10 cellular contexts compared by ENCODE assay signal in the genomic region with DNA sequence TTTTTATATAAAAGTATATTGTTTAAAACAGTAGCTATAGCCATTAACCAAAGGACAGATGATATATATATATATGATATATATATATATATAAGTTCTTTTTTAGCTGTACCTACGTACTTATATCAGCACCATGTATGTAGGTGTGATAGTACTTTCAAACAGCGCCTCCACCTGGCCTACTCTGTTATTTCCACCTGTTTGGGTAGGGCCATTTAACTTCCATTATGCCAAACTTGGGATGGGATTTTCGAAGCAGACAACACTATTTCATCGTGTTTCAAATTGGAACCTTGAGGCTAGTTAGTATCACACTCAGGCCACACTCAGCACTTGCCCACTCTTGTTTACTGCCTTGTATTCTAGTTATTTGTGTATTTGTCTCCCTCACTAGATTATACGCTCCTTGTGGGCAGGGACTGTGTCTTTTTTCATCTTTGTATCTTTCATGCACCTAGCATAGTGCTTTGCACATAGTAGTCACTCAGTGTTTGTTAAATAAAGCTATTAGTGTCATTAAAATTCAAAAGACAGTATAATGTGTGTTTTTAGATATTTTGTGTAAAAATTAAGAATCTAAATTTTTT. TPM values are rescaled to one million over a fixed set of nuclear protein-coding genes. Genes with fewer than 3 reads are reported as not detected.
DNase-seq lines count a peak whose midpoint lies in the region; ATAC-seq, FAIRE-seq and TF ChIP-seq lines count a peak whose summit lies in the region.
"Had no signal": no experiment of that assay in that cellular context is flagged by ENCODE, and none has a peak within 500 bp of the region (broad histone marks: within the 10 kb centered on the region; RNA-seq: fewer than 3 reads in every experiment).

No MANE protein-coding gene starts in this region.

- peak; percentile 19 for TF ChIP-seq CTCF in MCF 10A (IDR thresholded peaks at IDR 0.05; ENCODE audit: unreplicated experiment)
- no peak for TF ChIP-seq CTCF in breast epithelium (IDR thresholded peaks at IDR 0.05)
- peak in 1 of 2 donors; percentile 2 for TF ChIP-seq CTCF in endothelial cell of umbilical vein (IDR thresholded peaks at IDR 0.05; ENCODE audit: extremely low read depth in 1 of 2, insufficient read depth in 1 of 2, low read depth in 1 of 2, low read length in 2 of 2)

- H3K27ac ChIP-seq in breast epithelium (no peak overlapping the region), endothelial cell of umbilical vein (ENCODE audit: insufficient read depth, low read depth, low read length) (no peak overlapping the region)
- H3K27ac ChIP-seq: stomach had no signal

- H3K36me3 ChIP-seq in breast epithelium (peaks cover 4% of the 10 kb centered on the region), endothelial cell of umbilical vein (ENCODE audit: control insufficient read depth in 2 of 2, extremely low read depth in 1 of 2, insufficient read depth in 2 of 2, low read length in 2 of 2) (peaks cover 3 to 6% of the 10 kb centered on the region in 2 experiments)

- no peaks in the 10 kb centered on the region for H3K9me1 ChIP-seq in endothelial cell of umbilical vein (replicated peaks; ENCODE audit: control insufficient read depth, extremely low read depth, insufficient read depth, low read length)

- CTCF ChIA-PET in MCF 10A (lab: Yijun Ruan, JAX), result interaction anchor here (0.9 kb wide), 1 partner anchor 11 kb away, joined by 3 read pairs; no protein-coding TSS in a partner anchor
- CTCF ChIA-PET in T-cell (lab: Charles Lee), result interaction anchor here (0.6 to 1.5 kb wide), 3 partner anchors 11 to 892 kb away, joined by 3 read pairs; no protein-coding TSS in a partner anchor
- CTCF ChIA-PET in endothelial cell of umbilical vein (lab: Charles Lee), result interaction anchor here (1.2 kb wide), 1 partner anchor 16 kb away, joined by 3 read pairs; no protein-coding TSS in a partner anchor

- H3K4me1 ChIP-seq in breast epithelium, result no peaks in the 10 kb centered on the region
- peaks cover 10% of the 10 kb centered on the region for H3K4me1 ChIP-seq in endothelial cell of umbilical vein (ENCODE audit: control insufficient read depth, extremely low read depth, insufficient read depth, low read length)
- H3K4me1 ChIP-seq: stomach had no signal

- POLR2A ChIA-PET in MCF 10A (lab: Yijun Ruan, JAX) (interaction anchor here (3.9 kb wide), 1 partner anchor 11 kb away, joined by 28 read pairs; the partner anchor contains the start of gene CLTC), T-cell (lab: Charles Lee) (interaction anchor here in 1 of 2 donors (0.5 to 0.6 kb wide), 3 partner anchors 10 to 156 kb away, joined by 3 to 6 read pairs (median 6); no protein-coding TSS in a partner anchor), endothelial cell of umbilical vein (lab: Charles Lee) (no interaction called here)

- no peaks in the 10 kb centered on the region for H3K9me3 Mint-ChIP-seq in MCF 10A (ENCODE audit: unreplicated experiment)
- H3K9me3 Mint-ChIP-seq in T-cell, result no peaks in the 10 kb centered on the region

- H3K4me1 Mint-ChIP-seq in MCF 10A (ENCODE audit: insufficient read depth, unreplicated experiment), result no peaks in the 10 kb centered on the region
- no peaks in the 10 kb centered on the region for H3K4me1 Mint-ChIP-seq in T-cell

- no peaks in the 10 kb centered on the region for H3K79me2 ChIP-seq in endothelial cell of umbilical vein (ENCODE audit: control insufficient read depth, insufficient read depth, low read length)

- H3K27me3 ChIP-seq in breast epithelium (no peaks in the 10 kb centered on the region), endothelial cell of umbilical vein (ENCODE audit: control insufficient read depth in 2 of 2, insufficient read depth in 2 of 2, low read length in 2 of 2) (no peaks in the 10 kb centered on the region)
- H3K27me3 ChIP-seq: stomach had no signal

- BruUV-seq in MCF 10A (replicated peaks; lab: Mats Ljungman, UMichigan) (no TSS peak), endothelial cell of umbilical vein (replicated peaks; lab: Mats Ljungman, UMichigan) (no TSS peak)

- H3K4me3 Mint-ChIP-seq in MCF 10A (ENCODE audit: unreplicated experiment) (no peak overlapping the region), T-cell (no peak overlapping the region)
- H3K4me3 Mint-ChIP-seq: activated naive CD8-positive, alpha-beta T cell had no signal

- H2AFZ ChIP-seq in endothelial cell of umbilical vein (ENCODE audit: low read depth, low read length), result no peak overlapping the region

- H3K27ac Mint-ChIP-seq in MCF 10A (ENCODE audit: low read depth, unreplicated experiment), result no peak overlapping the region
- H3K27ac Mint-ChIP-seq in T-cell, result no peak overlapping the region
- H3K27ac Mint-ChIP-seq: activated naive CD8-positive, alpha-beta T cell had no signal

- H3K4me3 ChIP-seq in breast epithelium (no peak overlapping the region), endothelial cell of umbilical vein (replicated peaks in 1 of 3; ENCODE audit: insufficient read depth in 1 of 3, low read depth in 1 of 3, low read length in 3 of 3) (no peak overlapping the region)
- H3K4me3 ChIP-seq: stomach had no signal

- no peaks in the 10 kb centered on the region for H4K20me1 ChIP-seq in endothelial cell of umbilical vein (replicated peaks; ENCODE audit: control insufficient read depth, extremely low read depth, insufficient read depth, low read length)

- no peak overlapping the region for H3K4me2 ChIP-seq in endothelial cell of umbilical vein (ENCODE audit: insufficient read depth, low read length)

- intact Hi-C loops in MCF 10A (cut with micrococcal nuclease), result no loop called here
- intact Hi-C loops in breast epithelium (cut with DNase I; ENCODE audit: low total_unique reads), result no loop called here
- intact Hi-C loops in endothelial cell of umbilical vein (cut with micrococcal nuclease), result no loop called here

- FAIRE-seq in endothelial cell of umbilical vein (lab: Jason Lieb, UNC), result peak; percentile 8

- H3K27me3 Mint-ChIP-seq in MCF 10A (ENCODE audit: insufficient read depth, unreplicated experiment) (no peaks in the 10 kb centered on the region), T-cell (no peaks in the 10 kb centered on the region)
- H3K27me3 Mint-ChIP-seq: activated naive CD8-positive, alpha-beta T cell had no signal

- DNase-seq in MCF 10A (ENCODE audit: unreplicated experiment) (peak; percentile 16), breast epithelium (ENCODE audit: low spot score in 2 of 2) (no peak), T-cell (peak in 18 of 34 experiments; percentile 1 to 40 (median 18)), endothelial cell of umbilical vein (ENCODE audit: low read depth, low spot score) (no peak), islet precursor cell (no peak)
- DNase-seq in stimulated activated CD8-positive, alpha-beta memory T cell treated with anti-CD3 and anti-CD28 coated beads, Interleukin-7, amount 100 ng/mL, for 48 hours (ENCODE audit: extremely low read depth in 1 of 2, low read depth in 1 of 2), result peak; percentile 6 to 18
- DNase-seq: stomach had no signal

- H3K36me3 Mint-ChIP-seq in MCF 10A (ENCODE audit: insufficient read depth, unreplicated experiment), result peaks cover 49% of the 10 kb centered on the region
- H3K36me3 Mint-ChIP-seq in T-cell, result peaks cover 42% of the 10 kb centered on the region

- ATAC-seq in T-cell (replicated peaks in 1 of 4), result peak in 1 of 4 experiments; percentile 43
- no peak for ATAC-seq in GM21528 (IDR thresholded peaks at IDR 0.05; ENCODE audit: low FRiP score, unreplicated experiment)
- no peak for ATAC-seq in HG03520 (IDR thresholded peaks at IDR 0.05; ENCODE audit: unreplicated experiment)

- H3K9me3 ChIP-seq in breast epithelium, result no peaks in the 10 kb centered on the region
- H3K9me3 ChIP-seq in endothelial cell of umbilical vein (replicated peaks; ENCODE audit: control insufficient read depth, insufficient read depth, low read length), result no peaks in the 10 kb centered on the region
- H3K9me3 ChIP-seq: stomach had no signal

- dilution Hi-C loops in endothelial cell of umbilical vein (cut with MboI; ENCODE audit: extremely low pct_ligation_motif_present, low sequenced_read_pairs), result no loop called here

- no peak for TF ChIP-seq POLR2A in breast epithelium (IDR thresholded peaks at IDR 0.05)
- TF ChIP-seq POLR2A in endothelial cell of umbilical vein (IDR thresholded peaks at IDR 0.05; ENCODE audit: low read depth, low read length), result no peak

- H3K9ac ChIP-seq in endothelial cell of umbilical vein (replicated peaks; ENCODE audit: extremely low read depth, insufficient read depth, low read length), result no peak overlapping the region

TF ChIP-seq in endothelial cell of umbilical vein, 7 proteins besides CTCF, POLR2A, EP300 and RAD21:
- TF ChIP-seq GATA2 (IDR thresholded peaks at IDR 0.05; ENCODE audit: insufficient read depth, insufficient read length, low read depth, low read length), result no peak
TF ChIP-seq in endothelial cell of umbilical vein: peak in this region for 0.

RNA-seq across cellular contexts. Expression of gene CLTC, which starts 11.8 kb away (rescaled TPM):
- total RNA-seq in MCF 10A (2022) (240 and 288 TPM in 2 replicates), breast epithelium (100 to 1,000 TPM; 199 to 231 (median 213) TPM), T-cell (10 to 100 TPM; 70.3 to 98.7 (median 85.3) TPM), endothelial cell of umbilical vein (317 and 326 TPM in 2 replicates)
- 164 and 169 TPM in 2 replicates for polyA plus RNA-seq in endothelial cell of umbilical vein
- 292 and 313 TPM in 2 replicates for polyA plus RNA-seq in endothelial cell of umbilical vein (2011; cell fraction: cytosol; rRNA removed)
- 284 and 338 TPM in 2 replicates for polyA plus RNA-seq in endothelial cell of umbilical vein (2011; cell fraction: nucleus; rRNA removed)
- polyA plus RNA-seq in endothelial cell of umbilical vein (2012), result 240 and 294 TPM in 2 replicates
- 694 and 730 TPM in 2 replicates for polyA minus RNA-seq in endothelial cell of umbilical vein
- polyA minus RNA-seq in endothelial cell of umbilical vein (2011; cell fraction: cytosol; rRNA and poly(A)+ RNA removed), result 195 TPM
- 248 and 392 TPM in 2 replicates for polyA minus RNA-seq in endothelial cell of umbilical vein (2011; cell fraction: nucleus; rRNA and poly(A)+ RNA removed)

RNA-seq across cellular contexts. Expression of gene DHX40, which starts 42.5 kb away (rescaled TPM):
- total RNA-seq in MCF 10A (2022) (21.4 and 23.3 TPM in 2 replicates), breast epithelium (10 to 100 TPM; 48.5 to 60.9 (median 56.3) TPM), T-cell (10 to 100 TPM; 21.3 to 50.8 (median 24.9) TPM), endothelial cell of umbilical vein (28.6 and 29.7 TPM in 2 replicates)
- polyA plus RNA-seq in endothelial cell of umbilical vein, result 11.6 and 14.0 TPM in 2 replicates
- polyA plus RNA-seq in endothelial cell of umbilical vein (2011; cell fraction: cytosol; rRNA removed), result 17.8 and 18.9 TPM in 2 replicates
- polyA plus RNA-seq in endothelial cell of umbilical vein (2011; cell fraction: nucleus; rRNA removed), result 22.3 and 29.6 TPM in 2 replicates
- polyA plus RNA-seq in endothelial cell of umbilical vein (2012), result 30.3 and 33.9 TPM in 2 replicates
- polyA minus RNA-seq in endothelial cell of umbilical vein, result 22.1 and 23.1 TPM in 2 replicates
- 36.0 TPM for polyA minus RNA-seq in endothelial cell of umbilical vein (2011; cell fraction: cytosol; rRNA and poly(A)+ RNA removed)
- polyA minus RNA-seq in endothelial cell of umbilical vein (2011; cell fraction: nucleus; rRNA and poly(A)+ RNA removed), result 25.9 and 32.8 TPM in 2 replicates

Comparison
In these comparisons a context has a peak if more than half of its experiments do, and no peak if none do; other contexts are left out.
1. DNase-seq: peak in MCF 10A (single experiment), T-cell (18 of 34) and stimulated activated CD8-positive, alpha-beta memory T cell treated with anti-CD3 and anti-CD28 coated beads, Interleukin-7, amount 100 ng/mL, for 48 hours (2 of 2); none in breast epithelium (0 of 2), endothelial cell of umbilical vein (single experiment) and islet precursor cell (single experiment).